33 cellular contexts compared by ENCODE assay signal in the genomic region with DNA sequence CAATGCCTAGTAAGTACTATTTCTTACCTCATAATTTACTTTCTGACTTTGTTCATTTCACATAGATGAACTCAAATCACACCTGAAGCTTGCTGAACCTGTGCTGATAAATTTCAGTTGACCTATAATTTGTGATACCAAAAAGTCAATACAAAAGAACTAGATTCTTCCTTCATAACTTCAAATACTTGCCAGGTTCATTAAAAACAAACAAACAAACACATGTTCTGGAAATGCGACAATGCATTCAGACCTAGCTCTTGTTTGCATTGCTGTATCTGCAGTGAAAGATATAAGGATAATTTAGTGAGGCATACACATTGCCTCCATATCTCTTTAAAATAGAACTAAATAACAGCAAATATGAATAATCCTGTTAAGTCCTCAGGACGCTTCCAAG.
"Had no signal": no experiment of that assay in that cellular context is flagged by ENCODE, and none has a peak within 500 bp of the region (broad histone marks: within the 10 kb centered on the region; RNA-seq: fewer than 3 reads in every experiment).

No MANE protein-coding gene starts in this region.

- H3K4me2 ChIP-seq: KMS-11 had no signal

- H3K36me3 ChIP-seq: MG63 had no signal

- H3K9ac ChIP-seq: KMS-11 had no signal

- H3K27ac ChIP-seq: KMS-11 had no signal

- DNase-seq: Karpas-422, Kasumi-1, KG1, MG63, MM.1S, MV-4-11, NCI-H1048, NCI-H1092, NCI-H1092 treated with DMSO at 0.1 percent for 48 hours, NCI-H1105, NCI-H1105 treated with DMSO at 0.1 percent for 48 hours, NCI-H1417 treated with DMSO at 0.1 percent for 48 hours, NCI-H1436, NCI-H1436 treated with DMSO at 0.1 percent for 48 hours, NCI-H1694, NCI-H1694 treated with DMSO at 0.1 percent for 48 hours, NCI-H187, NCI-H187 treated with DMSO at 0.1 percent for 48 hours, NCI-H1930, NCI-H2029, NCI-H2029 treated with DMSO at 0.1 percent for 48 hours, NCI-H2081, NCI-H2081 treated with DMSO at 0.1 percent for 48 hours, NCI-H2107, NCI-H2171, NCI-H2171 treated with DMSO at 0.1 percent for 48 hours, NCI-H2227 treated with DMSO at 0.1 percent for 48 hours, NCI-H226, NCI-H345, NCI-H446, NCI-H446 treated with DMSO at 0.1 percent for 48 hours, NCI-H510A treated with DMSO at 0.1 percent for 48 hours had no signal

- H3K9me3 ChIP-seq: MG63 had no signal

- H3K4me3 ChIP-seq: MG63 had no signal
